ENCODE assay signal across 15 cellular contexts in genomic region chr21:27649323-27649722, GRCh38.
DNase-seq lines count a peak whose midpoint lies in the region; ATAC-seq and TF ChIP-seq lines count a peak whose summit lies in the region.
"Had no signal": no experiment of that assay in that cellular context is flagged by ENCODE, and none has a peak within 500 bp of the region (broad histone marks: within the 10 kb centered on the region; RNA-seq: fewer than 3 reads in every experiment).

No MANE protein-coding gene starts in this region.

- no peak overlapping the region for H3K27ac Mint-ChIP-seq in type B pancreatic cell
- H3K27ac Mint-ChIP-seq in naive thymus-derived CD8-positive, alpha-beta T cell, result no peak overlapping the region
- H3K27ac Mint-ChIP-seq: activated T-cell treated with anti-CD3 and anti-CD28 coated beads, Interleukin-2, amount 50 U/mL, for 24 hours had no signal

- no peaks in the 10 kb centered on the region for H3K27me3 ChIP-seq in brain microvascular endothelial cell (replicated peaks)
- H3K27me3 ChIP-seq: transverse colon had no signal

- no peak for ATAC-seq in naive thymus-derived CD8-positive, alpha-beta T cell

- no peaks in the 10 kb centered on the region for H3K36me3 Mint-ChIP-seq in type B pancreatic cell
- H3K36me3 Mint-ChIP-seq in naive thymus-derived CD8-positive, alpha-beta T cell, result no peaks in the 10 kb centered on the region
- H3K36me3 Mint-ChIP-seq: brain had no signal

- no peaks in the 10 kb centered on the region for H3K4me1 Mint-ChIP-seq in type B pancreatic cell (ENCODE audit: unreplicated experiment)
- no peaks in the 10 kb centered on the region for H3K4me1 Mint-ChIP-seq in naive thymus-derived CD8-positive, alpha-beta T cell

- DNase-seq in A172 (ENCODE audit: low spot score), result peak; percentile 53
- peak; percentile 94 for DNase-seq in HS-27A (ENCODE audit: low read depth)
- DNase-seq in brain microvascular endothelial cell, result peak; percentile 95
- peak; percentile 40 for DNase-seq in hepatic stellate cell (ENCODE audit: low spot score)
- no peak for DNase-seq in NCI-H2107 (lab: John Stamatoyannopoulos, UW)
- DNase-seq in NCI-H2029 treated with DMSO at 0.1 percent for 48 hours (lab: John Stamatoyannopoulos, UW), result no peak
- no peak for DNase-seq in type B pancreatic cell (ENCODE audit: extremely low spot score, unreplicated experiment)
- DNase-seq in naive thymus-derived CD8-positive, alpha-beta T cell, result no peak
- DNase-seq: 8988T; activated T-cell treated with anti-CD3 and anti-CD28 coated beads, Interleukin-2, amount 50 U/mL, for 24 hours; Karpas-422; kidney glomerular epithelial cell; NCI-H2081; transverse colon had no signal

- no peak overlapping the region for H3K4me3 ChIP-seq in brain microvascular endothelial cell (ENCODE audit: low read depth, low read length)
- H3K4me3 ChIP-seq: transverse colon had no signal

- no peaks in the 10 kb centered on the region for H3K9me3 Mint-ChIP-seq in type B pancreatic cell
- H3K9me3 Mint-ChIP-seq in naive thymus-derived CD8-positive, alpha-beta T cell, result peaks cover 0 to 12% (median 3%) of the 10 kb centered on the region in 9 donors
- H3K9me3 Mint-ChIP-seq: activated T-cell treated with anti-CD3 and anti-CD28 coated beads, Interleukin-2, amount 50 U/mL, for 24 hours had no signal

- POLR2A ChIA-PET in naive thymus-derived CD8-positive, alpha-beta T cell (lab: Charles Lee), result no interaction called here

- in situ Hi-C loops in brain microvascular endothelial cell (cut with HindIII; ENCODE audit: low pct_ligation_motif_present, low sequenced_read_pairs), result no loop called here

- no peaks in the 10 kb centered on the region for H3K27me3 Mint-ChIP-seq in type B pancreatic cell
- H3K27me3 Mint-ChIP-seq in naive thymus-derived CD8-positive, alpha-beta T cell, result no peaks in the 10 kb centered on the region
- H3K27me3 Mint-ChIP-seq: activated T-cell treated with anti-CD3 and anti-CD28 coated beads, Interleukin-2, amount 50 U/mL, for 24 hours; brain had no signal

- no peaks in the 10 kb centered on the region for H3K36me3 ChIP-seq in brain microvascular endothelial cell (replicated peaks)
- H3K36me3 ChIP-seq: transverse colon had no signal

- peak overlapping the region; percentile 97 for H3K27ac ChIP-seq in brain microvascular endothelial cell
- H3K27ac ChIP-seq: transverse colon had no signal

- no peak overlapping the region for H3K4me3 Mint-ChIP-seq in type B pancreatic cell
- H3K4me3 Mint-ChIP-seq in naive thymus-derived CD8-positive, alpha-beta T cell, result no peak overlapping the region
- H3K4me3 Mint-ChIP-seq: activated T-cell treated with anti-CD3 and anti-CD28 coated beads, Interleukin-2, amount 50 U/mL, for 24 hours; brain had no signal

- TF ChIP-seq CTCF in brain microvascular endothelial cell (IDR thresholded peaks at IDR 0.05; ENCODE audit: low read depth, low read length, missing control alignments) (no peak), type B pancreatic cell (conservative IDR thresholded peaks at IDR 0.05) (no peak)

Comparison
In these comparisons a context has a peak if more than half of its experiments do, and no peak if none do; other contexts are left out.
1. DNase-seq: peak in A172 (single experiment), HS-27A (single experiment), brain microvascular endothelial cell (single experiment) and hepatic stellate cell (single experiment); none in NCI-H2107 (single experiment), NCI-H2029 treated with DMSO at 0.1 percent for 48 hours (single experiment), type B pancreatic cell (single experiment) and naive thymus-derived CD8-positive, alpha-beta T cell (0 of 10).